In the genomic region with DNA sequence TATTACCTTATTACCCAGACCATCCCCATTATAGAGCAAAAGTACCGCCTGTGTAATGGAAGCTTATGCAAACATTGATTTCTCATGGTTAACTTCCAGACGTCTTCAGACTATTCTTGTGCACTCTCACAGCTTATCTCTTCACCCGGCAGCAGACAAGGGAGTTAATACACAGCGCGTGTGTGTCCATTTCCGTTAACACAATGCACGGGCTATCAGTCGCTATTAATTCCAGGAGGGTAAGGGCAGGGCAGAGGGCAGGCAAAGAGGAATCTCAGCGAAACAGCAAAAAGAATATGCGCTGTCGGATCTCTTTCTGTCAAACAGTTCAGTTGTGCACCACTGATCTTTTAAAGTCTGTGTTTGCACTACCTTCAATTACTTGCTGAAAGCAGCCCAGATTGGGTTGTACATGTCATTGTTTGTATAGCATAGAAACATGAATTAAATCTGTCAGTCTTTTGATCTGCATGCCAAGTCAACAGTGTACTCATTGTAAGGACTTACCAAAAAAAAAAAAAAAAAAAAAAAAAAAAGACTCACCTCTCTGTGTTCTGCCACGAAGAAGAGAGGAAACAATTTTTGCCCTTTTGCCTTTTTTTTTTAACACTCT, we compare ENCODE assay signal across 14 cellular contexts. TPM values are rescaled to one million over a fixed set of nuclear protein-coding genes. Genes with fewer than 3 reads are reported as not detected.
A peak's percentile ranks its signal among the peaks of the same experiment; 100 is the strongest.
DNase-seq lines count a peak whose midpoint lies in the region; ATAC-seq, FAIRE-seq and TF ChIP-seq lines count a peak whose summit lies in the region.
"Had no signal": no experiment of that assay in that cellular context is flagged by ENCODE, and none has a peak within 500 bp of the region (broad histone marks: within the 10 kb centered on the region; RNA-seq: fewer than 3 reads in every experiment).

No MANE protein-coding gene starts in this region.

- no peak overlapping the region for H2BK12ac ChIP-seq in H1 (ENCODE audit: low read depth, low read length)

- no peak for ATAC-seq in IMR-90 (ENCODE audit: low read depth)
- no peak for ATAC-seq in HG02642 (IDR thresholded peaks at IDR 0.05; ENCODE audit: poor library complexity, unreplicated experiment)

- no peak overlapping the region for H2AK9ac ChIP-seq in IMR-90 (replicated peaks; ENCODE audit: low read depth, low read length, poor library complexity)

- no peaks in the 10 kb centered on the region for H3K79me2 ChIP-seq in H1 (ENCODE audit: control insufficient read depth in 1 of 2, insufficient read depth in 2 of 2, low read length in 2 of 2)

- no peak overlapping the region for H3K9ac ChIP-seq in IMR-90 (ENCODE audit: low read depth, low read length)
- no peak overlapping the region for H3K9ac ChIP-seq in H1 (replicated peaks in 1 of 4; ENCODE audit: extremely low read depth in 1 of 4, low read depth in 3 of 4, low read length in 3 of 4)
- H3K9ac ChIP-seq: BLaER1 treated with 17β-estradiol and CSF1 and Interleukin-3, amounts not matched to agents 10 nM and 100 nM had no signal

- peaks cover 7% of the 10 kb centered on the region; the same call in 1 of the 2 replicates for H3K4me1 ChIP-seq in IMR-90 (ENCODE audit: control insufficient read depth, insufficient read depth, low read length)
- H3K4me1 ChIP-seq in H1 (replicated peaks in 1 of 4; ENCODE audit: control insufficient read depth in 3 of 4, insufficient read depth in 4 of 4, low read length in 3 of 4), result peaks cover 0 to 1% (median 0%) of the 10 kb centered on the region in 4 experiments; a peak in 3 of 7 replicates
- H3K4me1 ChIP-seq: BLaER1 treated with 17β-estradiol and CSF1 and Interleukin-3, amounts not matched to agents 10 nM and 100 nM had no signal

- TF ChIP-seq POLR2A in IMR-90 (IDR thresholded peaks at IDR 0.05; ENCODE audit: low read depth, low read length) (no peak), H1 (IDR thresholded peaks at IDR 0.05; ENCODE audit: control extremely low read depth in 1 of 2, low read depth in 2 of 2, low read length in 2 of 2) (no peak)

- H3K14ac ChIP-seq in IMR-90 (replicated peaks; ENCODE audit: low read depth, low read length) (peak overlapping the region; percentile 1; the same call in 1 of the 2 replicates), H1 (ENCODE audit: insufficient read length) (no peak overlapping the region)

- H3K9me3 Mint-ChIP-seq in neural crest cell, result no peaks in the 10 kb centered on the region

- H3K4me3 Mint-ChIP-seq in neural crest cell, result peak overlapping the region; percentile 41

- no TSS peak for BruUV-seq in IMR-90 (replicated peaks; lab: Mats Ljungman, UMichigan)

- peak overlapping the region; percentile 86 for H3K18ac ChIP-seq in IMR-90 (ENCODE audit: low read depth, low read length)
- no peak overlapping the region for H3K18ac ChIP-seq in H1 (ENCODE audit: extremely low read depth, low read length)

- no peak for FAIRE-seq in H1 (lab: Jason Lieb, UNC)

- H2AK5ac ChIP-seq in IMR-90 (ENCODE audit: low read depth, low read length) (no peak overlapping the region), H1 (ENCODE audit: low read depth, low read length) (no peak overlapping the region)

- no peaks in the 10 kb centered on the region for H3K23me2 ChIP-seq in H1 (ENCODE audit: low read depth, low read length)

- peak overlapping the region; percentile 45 to 50 for H4K8ac ChIP-seq in IMR-90 (ENCODE audit: low read depth in 2 of 2, low read length in 2 of 2)
- H4K8ac ChIP-seq in H1 (ENCODE audit: extremely low read depth, insufficient read depth, low read length), result no peak overlapping the region

- intact Hi-C loops in IMR-90 (cut with micrococcal nuclease), result no loop called here

- WGBS in IMR-90 (ENCODE audit: extremely low coverage in 2 of 2, insufficient read length in 1 of 2), 2 experiments, result 46% methylated on average over 6 of the region's 12 CpGs; no CpG with 5 or more reads in 1 of the 2 experiments
- 92% methylated on average over 10 of the region's 12 CpGs; no CpG with 5 or more reads in 1 of the 2 experiments for WGBS in H1 (ENCODE audit: extremely low coverage in 1 of 2, insufficient coverage in 1 of 2, insufficient read length in 1 of 2, insufficient replicate concordance in 2 of 2, low coverage in 1 of 2, low lambda C conversion rate in 2 of 2, missing lambda C conversion rate in 1 of 2), 2 experiments

- H3K9me1 ChIP-seq in IMR-90 (ENCODE audit: insufficient read depth, low read length), result peaks cover 3% of the 10 kb centered on the region; the same call in 1 of the 2 replicates

- no peak overlapping the region for H3K4me3 ChIP-seq in IMR-90 (ENCODE audit: insufficient read depth, low read depth, low read length)
- no peak overlapping the region for H3K4me3 ChIP-seq in H1 (ENCODE audit: extremely low read depth in 1 of 4, insufficient read depth in 2 of 4, low read depth in 3 of 4, low read length in 4 of 4)
- H3K4me3 ChIP-seq: BLaER1 treated with 17β-estradiol and CSF1 and Interleukin-3, amounts not matched to agents 10 nM and 100 nM; stomach had no signal

- no peak for TF ChIP-seq RAD21 in IMR-90 (IDR thresholded peaks at IDR 0.05; ENCODE audit: low read length)
- no peak for TF ChIP-seq RAD21 in H1 (IDR thresholded peaks at IDR 0.05 in 1 of 2, conservative IDR thresholded peaks at IDR 0.05 in 1 of 2; ENCODE audit: low read depth in 2 of 2, low read length in 2 of 2)

- no peaks in the 10 kb centered on the region for H4K20me1 ChIP-seq in IMR-90 (ENCODE audit: insufficient read depth, low read length)
- no peaks in the 10 kb centered on the region for H4K20me1 ChIP-seq in H1 (replicated peaks in 1 of 2; ENCODE audit: control insufficient read depth in 1 of 2, insufficient read depth in 2 of 2, low read length in 2 of 2)
- H4K20me1 ChIP-seq: BLaER1 treated with 17β-estradiol and CSF1 and Interleukin-3, amounts not matched to agents 10 nM and 100 nM had no signal

- H3K4ac ChIP-seq in IMR-90 (ENCODE audit: low read depth, low read length), result peak overlapping the region; percentile 42; the same call in 1 of the 2 replicates
- no peak overlapping the region for H3K4ac ChIP-seq in H1 (replicated peaks; ENCODE audit: insufficient read length, low read depth, low read length)

- no peaks in the 10 kb centered on the region for H3K9me3 ChIP-seq in IMR-90 (ENCODE audit: control insufficient read depth, insufficient read depth, low read length)
- H3K9me3 ChIP-seq in H1 (ENCODE audit: insufficient read depth in 2 of 2, low read depth in 1 of 2, low read length in 1 of 2), result no peaks in the 10 kb centered on the region
- H3K9me3 ChIP-seq: BLaER1 treated with 17β-estradiol and CSF1 and Interleukin-3, amounts not matched to agents 10 nM and 100 nM; stomach had no signal

- H4K91ac ChIP-seq in IMR-90 (ENCODE audit: insufficient read depth, low read depth, low read length) (peak overlapping the region; percentile 44), H1 (replicated peaks; ENCODE audit: insufficient read length, low read length) (no peak overlapping the region)

- DNase-seq in IMR-90, result no peak
- peak; percentile 71 for DNase-seq in NCI-H446 treated with DMSO at 0.1 percent for 48 hours (lab: John Stamatoyannopoulos, UW)
- no peak for DNase-seq in H1 (ENCODE audit: low read depth in 1 of 2, low spot score in 2 of 2)
- DNase-seq in neural crest cell (ENCODE audit: low read depth, low spot score), result peak; percentile 33
- DNase-seq in kidney glomerular epithelial cell (lab: John Stamatoyannopoulos, UW), result no peak
- no peak for DNase-seq in activated CD4-positive, alpha-beta T cell treated with anti-CD3 and anti-CD28 coated beads, Interleukin-2, amount 50 U/mL, for 1 hour
- no peak for DNase-seq in KBM-7
- DNase-seq: GF-D8, glutamatergic neuron, mesendoderm, NCI-H2029 treated with DMSO at 0.1 percent for 48 hours, stomach had no signal

- H3K23ac ChIP-seq in IMR-90 (ENCODE audit: low read depth, low read length), result 0 out of 2 replicates have a peak overlapping the region, but pooled peaks have one; percentile 1
- no peak overlapping the region for H3K23ac ChIP-seq in H1 (ENCODE audit: insufficient read length)

- TF ChIP-seq CTCF in IMR-90 (conservative IDR thresholded peaks at IDR 0.05; ENCODE audit: low read depth, low read length) (no peak), H1 (IDR thresholded peaks at IDR 0.05; ENCODE audit: control extremely low read depth in 1 of 3, insufficient read depth in 1 of 3, low read depth in 1 of 3, low read length in 3 of 3) (no peak), neural crest cell (conservative IDR thresholded peaks at IDR 0.05) (no peak)

- H3K56ac ChIP-seq in IMR-90 (ENCODE audit: extremely low read depth, insufficient read depth, low read length) (no peak overlapping the region), H1 (replicated peaks; ENCODE audit: insufficient read length, low read depth, low read length) (no peak overlapping the region)

- CTCF ChIA-PET in IMR-90 (lab: Yijun Ruan, JAX) (no interaction called here), H1 (lab: Charles Lee; ENCODE audit: partially characterized antibody) (no interaction called here)

- no peak for TF ChIP-seq EP300 in H1 (IDR thresholded peaks at IDR 0.05; ENCODE audit: borderline replicate concordance in 1 of 2, low read depth in 2 of 2, low read length in 2 of 2)

- H3K27ac Mint-ChIP-seq in neural crest cell (ENCODE audit: unreplicated experiment), result no peak overlapping the region

- H3K27me3 ChIP-seq in IMR-90 (ENCODE audit: control insufficient read depth, insufficient read depth, low read length), result no peaks in the 10 kb centered on the region
- no peaks in the 10 kb centered on the region for H3K27me3 ChIP-seq in H1 (replicated peaks in 1 of 4; ENCODE audit: control insufficient read depth in 3 of 4, extremely low read depth in 1 of 4, insufficient read depth in 3 of 4, low read length in 3 of 4)
- H3K27me3 ChIP-seq: BLaER1 treated with 17β-estradiol and CSF1 and Interleukin-3, amounts not matched to agents 10 nM and 100 nM; stomach had no signal

- peak overlapping the region; percentile 4 for H2BK5ac ChIP-seq in IMR-90 (ENCODE audit: low read depth, low read length, poor library complexity, severe bottlenecking)
- H2BK5ac ChIP-seq in H1 (ENCODE audit: low read depth, low read length), result no peak overlapping the region

- no peaks in the 10 kb centered on the region for H3K36me3 ChIP-seq in IMR-90 (ENCODE audit: control insufficient read depth, insufficient read depth, low read length)
- H3K36me3 ChIP-seq in H1 (ENCODE audit: control insufficient read depth in 2 of 4, insufficient read depth in 4 of 4, low read length in 3 of 4), result no peaks in the 10 kb centered on the region
- H3K36me3 ChIP-seq: BLaER1 treated with 17β-estradiol and CSF1 and Interleukin-3, amounts not matched to agents 10 nM and 100 nM; stomach had no signal

- H3K36me3 Mint-ChIP-seq in neural crest cell (ENCODE audit: low read depth), result no peaks in the 10 kb centered on the region

- H3K4me1 Mint-ChIP-seq in neural crest cell, result peaks cover 33% of the 10 kb centered on the region

- H2BK15ac ChIP-seq in IMR-90 (ENCODE audit: low read depth, low read length), result peak overlapping the region; percentile 83; the same call in 2 of the 3 replicates
- no peak overlapping the region for H2BK15ac ChIP-seq in H1 (ENCODE audit: low read length)

- H4K5ac ChIP-seq in IMR-90 (ENCODE audit: low read depth, low read length) (peak overlapping the region; percentile 22), H1 (ENCODE audit: insufficient read length, low read depth, low read length) (no peak overlapping the region)

- peak overlapping the region; percentile 68 for H3K4me2 ChIP-seq in IMR-90 (ENCODE audit: low read depth, low read length)
- H3K4me2 ChIP-seq in H1 (ENCODE audit: insufficient read depth in 1 of 2, low read depth in 2 of 2, low read length in 2 of 2), result no peak overlapping the region
- H3K4me2 ChIP-seq: BLaER1 treated with 17β-estradiol and CSF1 and Interleukin-3, amounts not matched to agents 10 nM and 100 nM had no signal

- POLR2A ChIA-PET in IMR-90 (lab: Charles Lee; ENCODE audit: unreplicated experiment), result no interaction called here
- POLR2A ChIA-PET in H1 (lab: Charles Lee; ENCODE audit: partially characterized antibody), result no interaction called here

- H3K27ac ChIP-seq in IMR-90 (ENCODE audit: insufficient read depth, low read length) (0 out of 2 replicates have a peak overlapping the region, but pooled peaks have one; percentile 37), H1 (ENCODE audit: low read depth, low read length) (no peak overlapping the region)
- H3K27ac ChIP-seq: BLaER1 treated with 17β-estradiol and CSF1 and Interleukin-3, amounts not matched to agents 10 nM and 100 nM; stomach had no signal

- H2BK20ac ChIP-seq in IMR-90 (ENCODE audit: low read depth, low read length) (peak overlapping the region; percentile 16; the same call in 1 of the 2 replicates), H1 (ENCODE audit: low read length) (no peak overlapping the region)

- H3K79me1 ChIP-seq in IMR-90 (ENCODE audit: low read depth in 1 of 2, low read length in 2 of 2) (no peaks in the 10 kb centered on the region), H1 (ENCODE audit: low read depth, low read length) (no peaks in the 10 kb centered on the region)

- H2BK120ac ChIP-seq in IMR-90 (ENCODE audit: low read depth, low read length), result peak overlapping the region; percentile 69
- no peak overlapping the region for H2BK120ac ChIP-seq in H1 (replicated peaks; ENCODE audit: low read depth, low read length)

- H3K27me3 Mint-ChIP-seq in neural crest cell (ENCODE audit: low read depth), result peaks cover 41% of the 10 kb centered on the region

- peak overlapping the region; percentile 35 for H2AFZ ChIP-seq in IMR-90 (replicated peaks; ENCODE audit: low read length, poor library complexity)
- H2AFZ ChIP-seq in H1 (ENCODE audit: low read length), result peak overlapping the region; percentile 72; the same call in 1 of the 2 replicates

- dilution Hi-C loops in IMR-90 (cut with HindIII; ENCODE audit: low sequenced_read_pairs, unreplicated experiment), result no loop called here

- in situ Hi-C loops in IMR-90 (cut with MboI; ENCODE audit: low sequenced_read_pairs), result no loop called here
- in situ Hi-C loops in KBM-7 (cut with MboI; ENCODE audit: low pct_unique_long_range_greater_than_20kb, low sequenced_read_pairs), result no loop called here

RNA-seq across cellular contexts. Expression of gene CABCOCO1, which starts 41.1 kb away (rescaled TPM):
- under 0.01 and 0.18 TPM in 2 replicates for total RNA-seq in IMR-90 (2012; rRNA removed)
- 0.19 and 0.31 TPM in 2 replicates for polyA plus RNA-seq in IMR-90 (2012; rRNA removed)
- polyA plus RNA-seq in IMR-90 (2012; cell fraction: cytosol; rRNA removed), result not detected in 2 replicates
- polyA plus RNA-seq in IMR-90 (2012; cell fraction: nucleus; rRNA removed; ENCODE audit: low replicate concordance), result not detected in 2 replicates
- not detected in 2 replicates for total RNA-seq in H1 (2021; fragmentation: NEBNext Ultra II Directional; extraction: Animal tissue kit (Norgen Biotek cat#: 25700))
- polyA plus RNA-seq in H1 (2011; rRNA removed), result not detected in 2 replicates
- polyA plus RNA-seq in H1 (2011; cell fraction: cytosol; rRNA removed), result not detected
- not detected for polyA plus RNA-seq in H1 (2011; cell fraction: nucleus; rRNA removed)
- not detected in 4 replicates for polyA plus RNA-seq in H1 (2012, experiment 1 of 2)
- polyA plus RNA-seq in H1 (2012, experiment 2 of 2), result not detected
- polyA plus RNA-seq in H1 (2013, experiment 1 of 2), result 0.06 TPM
- polyA plus RNA-seq in H1 (2013, experiment 2 of 2), result 0.04 TPM
- polyA minus RNA-seq in H1 (2011; rRNA and poly(A)+ RNA removed), result not detected in 2 replicates
- polyA minus RNA-seq in H1 (2011; cell fraction: cytosol; rRNA and poly(A)+ RNA removed), result not detected
- not detected for polyA minus RNA-seq in H1 (2011; cell fraction: nucleus; rRNA and poly(A)+ RNA removed)
- 0.30 TPM in 1 of 2 replicates, not detected in the other for total RNA-seq in neural crest cell

Comparison
In these comparisons a context has a peak if more than half of its experiments do, and no peak if none do; other contexts are left out.
1. DNase-seq: peak in NCI-H446 treated with DMSO at 0.1 percent for 48 hours (single experiment) and neural crest cell (single experiment); none in IMR-90 (single experiment), H1 (0 of 2), kidney glomerular epithelial cell (single experiment), activated CD4-positive, alpha-beta T cell treated with anti-CD3 and anti-CD28 coated beads, Interleukin-2, amount 50 U/mL, for 1 hour (single experiment) and KBM-7 (single experiment).